In genomic region chr10:94890264-94891022, GRCh38 we compare ENCODE assay signal across 18 cellular contexts. TPM values are rescaled to one million over a fixed set of nuclear protein-coding genes. Genes with fewer than 3 reads are reported as not detected.
DNase-seq lines count a peak whose midpoint lies in the region; ATAC-seq, FAIRE-seq and TF ChIP-seq lines count a peak whose summit lies in the region.
"Had no signal": no experiment of that assay in that cellular context is flagged by ENCODE, and none has a peak within 500 bp of the region (broad histone marks: within the 10 kb centered on the region; RNA-seq: fewer than 3 reads in every experiment).

No MANE protein-coding gene starts in this region.

- H3K27ac ChIP-seq in liver (ENCODE audit: low read depth in 1 of 2, low read length in 2 of 2) (no peak overlapping the region), HepG2 (ENCODE audit: extremely low read length, insufficient read depth, low read length) (no peak overlapping the region), MM.1S (ENCODE audit: low read length) (no peak overlapping the region), ascending aorta (no peak overlapping the region)
- H3K27ac ChIP-seq: 22Rv1, BLaER1 had no signal

- H3K4me3 ChIP-seq in liver (ENCODE audit: low read depth in 1 of 3, low read length in 3 of 3) (no peak overlapping the region), HepG2 (replicated peaks in 1 of 3; ENCODE audit: insufficient read depth in 1 of 3, low read depth in 2 of 3, low read length in 3 of 3) (no peak overlapping the region), bronchial epithelial cell (ENCODE audit: low read depth, low read length) (no peak overlapping the region), MM.1S (ENCODE audit: low read length) (no peak overlapping the region), HAP-1 (no peak overlapping the region), ascending aorta (no peak overlapping the region)
- H3K4me3 ChIP-seq: BLaER1 had no signal

- H3K9me3 ChIP-seq in liver (ENCODE audit: control insufficient read depth in 4 of 4, low read length in 3 of 4) (no peaks in the 10 kb centered on the region), HepG2 (ENCODE audit: low read length) (no peaks in the 10 kb centered on the region), MM.1S (replicated peaks; ENCODE audit: insufficient read depth, low read length) (no peaks in the 10 kb centered on the region), HAP-1 (no peaks in the 10 kb centered on the region), ascending aorta (no peaks in the 10 kb centered on the region)
- H3K9me3 ChIP-seq: BLaER1, Caco-2 had no signal

- no peaks in the 10 kb centered on the region for H3F3A ChIP-seq in MM.1S (ENCODE audit: insufficient read depth, low read length)

- H3K27me3 ChIP-seq in liver (ENCODE audit: control insufficient read depth in 4 of 4, insufficient read depth in 4 of 4, low read length in 3 of 4) = no peaks in the 10 kb centered on the region
- H3K27me3 ChIP-seq in HepG2 (ENCODE audit: control insufficient read depth in 1 of 2, insufficient read depth in 2 of 2, low read length in 2 of 2) = no peaks in the 10 kb centered on the region
- no peaks in the 10 kb centered on the region for H3K27me3 ChIP-seq in bronchial epithelial cell (ENCODE audit: control insufficient read depth, insufficient read depth, low read length)
- H3K27me3 ChIP-seq in MM.1S (replicated peaks; ENCODE audit: insufficient read depth, low read length) = no peaks in the 10 kb centered on the region
- H3K27me3 ChIP-seq in HAP-1 (ENCODE audit: low read depth) = no peaks in the 10 kb centered on the region
- no peaks in the 10 kb centered on the region for H3K27me3 ChIP-seq in ascending aorta
- H3K27me3 ChIP-seq: BLaER1 had no signal

- peaks cover 0 to 8% (median 2%) of the 10 kb centered on the region in 4 donors for H3K4me1 ChIP-seq in liver (ENCODE audit: control insufficient read depth in 4 of 4, insufficient read depth in 4 of 4, low read length in 3 of 4)
- H3K4me1 ChIP-seq in HepG2 (ENCODE audit: insufficient read depth, low read length) = no peaks in the 10 kb centered on the region
- no peaks in the 10 kb centered on the region for H3K4me1 ChIP-seq in MM.1S (ENCODE audit: low read length)
- no peaks in the 10 kb centered on the region for H3K4me1 ChIP-seq in HAP-1
- H3K4me1 ChIP-seq in ascending aorta = no peaks in the 10 kb centered on the region
- H3K4me1 ChIP-seq: BLaER1, Caco-2 had no signal

- POLR2A ChIA-PET in HepG2 (lab: Yijun Ruan, JAX) = no interaction called here

- H3K79me2 ChIP-seq in HepG2 (ENCODE audit: insufficient read depth, low read length) (no peaks in the 10 kb centered on the region), MM.1S (ENCODE audit: low read length) (no peaks in the 10 kb centered on the region)

- no peak for TF ChIP-seq POLR2A in HepG2 (IDR thresholded peaks at IDR 0.05; ENCODE audit: insufficient read depth in 1 of 2, low read depth in 2 of 2, low read length in 2 of 2)

- H4K20me1 ChIP-seq in HepG2 (ENCODE audit: insufficient read depth, low read length) (no peaks in the 10 kb centered on the region), MM.1S (ENCODE audit: insufficient read depth, low read length) (no peaks in the 10 kb centered on the region)
- H4K20me1 ChIP-seq: BLaER1 had no signal

- in situ Hi-C loops in HepG2 (cut with HindIII; ENCODE audit: extremely low pct_ligation_motif_present, low pct_unique_long_range_greater_than_20kb) = no loop called here
- in situ Hi-C loops in HAP-1 (cut with MboI; ENCODE audit: low sequenced_read_pairs) = no loop called here

- intact Hi-C loops in HepG2 (cut with micrococcal nuclease; ENCODE audit: unreplicated experiment) (no loop called here), left colon (cut with DNase I, micrococcal nuclease) (no loop called here), ascending aorta (cut with DNase I) (no loop called here)

- DNase-seq in HepG2 (ENCODE audit: low spot score) (no peak), bronchial epithelial cell (ENCODE audit: low read depth) (no peak), left colon (no peak), MM.1S (no peak), NCI-H82 (lab: John Stamatoyannopoulos, UW) (no peak), HAP-1 (ENCODE audit: low spot score in 2 of 2) (no peak), ascending aorta (ENCODE audit: low spot score in 2 of 2) (no peak)
- DNase-seq: AML-193; Caco-2; CD8-positive, alpha-beta memory T cell; DND-41; GF-D8; H7; HFFc6 had no signal

- no peak for FAIRE-seq in HepG2 (lab: Jason Lieb, UNC)
- FAIRE-seq in bronchial epithelial cell (lab: Jason Lieb, UNC) = peak; percentile 98

- no peak overlapping the region for H3K4me2 ChIP-seq in HepG2 (ENCODE audit: low read depth, low read length)
- H3K4me2 ChIP-seq in MM.1S (ENCODE audit: low read depth, low read length) = no peak overlapping the region
- H3K4me2 ChIP-seq: BLaER1 had no signal

- peak; percentile 12 for TF ChIP-seq CTCF in liver (IDR thresholded peaks at IDR 0.05; ENCODE audit: low read depth, low read length, missing input control)
- no peak for TF ChIP-seq CTCF in HepG2 (CRISPR knock-in tag; IDR thresholded peaks at IDR 0.05)
- TF ChIP-seq CTCF in bronchial epithelial cell (IDR thresholded peaks at IDR 0.05; ENCODE audit: insufficient read depth, low read length, severe bottlenecking) = no peak
- no peak for TF ChIP-seq CTCF in MM.1S (IDR thresholded peaks at IDR 0.05; ENCODE audit: low read length)
- no peak for TF ChIP-seq CTCF in ascending aorta (IDR thresholded peaks at IDR 0.05)

- no TSS peak for BruUV-seq in HepG2 (replicated peaks; lab: Mats Ljungman, UMichigan)

- ATAC-seq in HepG2 (no peak), left colon (peak; percentile 40)

- H2AFZ ChIP-seq in HepG2 (ENCODE audit: low read length) (no peak overlapping the region), MM.1S (ENCODE audit: low read length) (no peak overlapping the region)

- TF ChIP-seq RAD21 in liver (IDR thresholded peaks at IDR 0.05) (peak; percentile 22 to 58), HepG2 (CRISPR knock-in tag; IDR thresholded peaks at IDR 0.05) (no peak)

- TF ChIP-seq EP300 in HepG2 (IDR thresholded peaks at IDR 0.05; ENCODE audit: low read depth in 2 of 2, low read length in 2 of 2) = no peak
- TF ChIP-seq EP300 in HepG2 (CRISPR knock-in tag; IDR thresholded peaks at IDR 0.05; ENCODE audit: borderline replicate concordance) = no peak

- CTCF ChIA-PET in HepG2 (lab: Yijun Ruan, JAX; ENCODE audit: low intra/inter-chr PET ratio, low total read pairs) = no interaction called here

- no peaks in the 10 kb centered on the region for H3K9me2 ChIP-seq in MM.1S (replicated peaks; ENCODE audit: insufficient read depth, low read length)

- 78% methylated on average over 4 of the region's 4 CpGs for WGBS in liver
- 66% methylated on average over 4 of the region's 4 CpGs for WGBS in HepG2 (ENCODE audit: low lambda C conversion rate)

- H3K9ac ChIP-seq in liver (ENCODE audit: low read depth in 1 of 2, low read length in 2 of 2) = no peak overlapping the region
- H3K9ac ChIP-seq in HepG2 (ENCODE audit: insufficient read depth, low read depth, low read length) = no peak overlapping the region
- H3K9ac ChIP-seq in MM.1S (ENCODE audit: low read length) = no peak overlapping the region
- H3K9ac ChIP-seq: BLaER1 had no signal

- H3K36me3 ChIP-seq in liver (ENCODE audit: control insufficient read depth in 4 of 4, insufficient read depth in 3 of 4, low read depth in 1 of 4, low read length in 3 of 4) (no peaks in the 10 kb centered on the region), HepG2 (replicated peaks in 1 of 2; ENCODE audit: control insufficient read depth in 1 of 2, insufficient read depth in 2 of 2, low read length in 2 of 2) (no peaks in the 10 kb centered on the region), bronchial epithelial cell (ENCODE audit: control insufficient read depth, insufficient read depth, low read length) (no peaks in the 10 kb centered on the region), MM.1S (replicated peaks; ENCODE audit: insufficient read depth, low read length) (no peaks in the 10 kb centered on the region), HAP-1 (replicated peaks) (no peaks in the 10 kb centered on the region), ascending aorta (no peaks in the 10 kb centered on the region)
- H3K36me3 ChIP-seq: BLaER1 had no signal

TF ChIP-seq in HepG2, 621 proteins besides CTCF, POLR2A, EP300 and RAD21 (continues in another document):
- no peak for TF ChIP-seq MTA3 (CRISPR knock-in tag; IDR thresholded peaks at IDR 0.05)
- no peak for TF ChIP-seq LCORL (IDR thresholded peaks at IDR 0.05)
- TF ChIP-seq LCORL (CRISPR knock-in tag; IDR thresholded peaks at IDR 0.05) = no peak
- no peak for TF ChIP-seq KDM5A (IDR thresholded peaks at IDR 0.05; ENCODE audit: borderline replicate concordance, low read length)
- TF ChIP-seq HOXA9 (CRISPR knock-in tag; IDR thresholded peaks at IDR 0.05; ENCODE audit: borderline replicate concordance) = no peak
- TF ChIP-seq ERF (CRISPR knock-in tag; IDR thresholded peaks at IDR 0.05) = no peak
- TF ChIP-seq DMAP1 (CRISPR knock-in tag; IDR thresholded peaks at IDR 0.05) = no peak

RNA-seq across cellular contexts. Expression of gene CYP2C9, which starts 48.0 kb away (rescaled TPM):
- total RNA-seq in liver (1,000 to 10,000 TPM in 1 of 2 donors, 1 to 10 TPM in 1; 4.3 to 1,353 TPM), HepG2 (2016; rRNA removed; fragmentation: Illumina TruSeq; extraction: Trizol) (not detected in 2 replicates), bronchial epithelial cell (1.5 TPM in 1 of 2 replicates, not detected in the other), left colon (1 to 10 TPM in 1 of 2 donors, under 1 TPM in 1; 0.67 to 7.1 TPM), ascending aorta (not detected)
- polyA plus RNA-seq in liver (1,000 to 10,000 TPM; 1,245 to 1,789 TPM), HepG2 (2011; rRNA removed) (not detected in 2 replicates)
- not detected in 2 replicates for total RNA-seq in HepG2 (2016; cell fraction: cytosol; rRNA removed; fragmentation: Illumina TruSeq; extraction: Trizol; ENCODE audit: low read depth)
- not detected in 2 replicates for total RNA-seq in HepG2 (2016; cell fraction: insoluble cytoplasmic fraction; rRNA removed; fragmentation: Illumina TruSeq; extraction: Trizol)
- not detected in 2 replicates for total RNA-seq in HepG2 (2016; cell fraction: membrane; rRNA removed; fragmentation: Illumina TruSeq; extraction: Trizol)
- not detected in 2 replicates for total RNA-seq in HepG2 (2016; cell fraction: nucleus; rRNA removed; fragmentation: Illumina TruSeq; extraction: Trizol)
- polyA plus RNA-seq in HepG2 (2011; cell fraction: cytosol; rRNA removed) = not detected in 2 replicates
- polyA plus RNA-seq in HepG2 (2011; cell fraction: nucleus; rRNA removed) = 0.24 TPM in 1 of 2 replicates, not detected in the other
- polyA plus RNA-seq in HepG2 (2012) = not detected in 2 replicates
- not detected in 2 replicates for polyA plus RNA-seq in HepG2 (2016; cell fraction: cytosol; fragmentation: Illumina TruSeq; extraction: Trizol; ENCODE audit: low read depth)
- polyA plus RNA-seq in HepG2 (2016; cell fraction: insoluble cytoplasmic fraction; fragmentation: Illumina TruSeq; extraction: Trizol; ENCODE audit: low read depth) = not detected in 2 replicates
- polyA plus RNA-seq in HepG2 (2016; cell fraction: membrane; fragmentation: Illumina TruSeq; extraction: Trizol; ENCODE audit: low read depth) = not detected in 2 replicates
- not detected in 2 replicates for polyA plus RNA-seq in HepG2 (2016; cell fraction: nucleus; fragmentation: Illumina TruSeq; extraction: Trizol; ENCODE audit: insufficient read depth, low read depth)
- polyA minus RNA-seq in HepG2 (2011; rRNA and poly(A)+ RNA removed; ENCODE audit: low replicate concordance) = not detected in 2 replicates
- not detected in 2 replicates for polyA minus RNA-seq in HepG2 (2011; cell fraction: cytosol; rRNA and poly(A)+ RNA removed)
- not detected in 2 replicates for polyA minus RNA-seq in HepG2 (2011; cell fraction: nucleus; rRNA and poly(A)+ RNA removed)
- total RNA-seq: CD8-positive, alpha-beta memory T cell; H7; HFFc6; HT-29 had no signal
- polyA plus RNA-seq: CD8-positive, alpha-beta memory T cell had no signal
